ENCODE assay signal across 8 cellular contexts in genomic region chr3:8110966-8111798, GRCh38.
DNase-seq lines count a peak whose midpoint lies in the region; ATAC-seq and TF ChIP-seq lines count a peak whose summit lies in the region.

No MANE protein-coding gene starts in this region.

- 30% methylated on average over 14 of the region's 14 CpGs for WGBS in GM23248 (ENCODE audit: low coverage in 1 of 2, low lambda C conversion rate in 2 of 2, missing lambda C conversion rate in 2 of 2), 2 experiments
- 18 to 26% methylated on average over 14 of the region's 14 CpGs for WGBS in heart right ventricle, 2 donors

- POLR2A ChIA-PET in activated naive CD8-positive, alpha-beta T cell treated with anti-CD3 and anti-CD28 coated beads, Interleukin-2, amount 10 ng/mL, durations not matched to agents 7 days and 5 days (lab: Charles Lee), result no interaction called here

- peaks cover 2% of the 10 kb centered on the region for H3K4me1 Mint-ChIP-seq in activated naive CD8-positive, alpha-beta T cell treated with anti-CD3 and anti-CD28 coated beads, Interleukin-2, amount 10 ng/mL, durations not matched to agents 7 days and 5 days

- intact Hi-C loops in heart right ventricle (cut with DNase I), result loop anchor here in 5 of 10 donors (5.0 to 10.0 kb wide), 4 partner anchors 306 to 316 kb away; no protein-coding TSS in a partner anchor

- no peak overlapping the region for H3K27ac Mint-ChIP-seq in activated naive CD8-positive, alpha-beta T cell treated with anti-CD3 and anti-CD28 coated beads, Interleukin-2, amount 10 ng/mL, durations not matched to agents 7 days and 5 days

- H3K27ac ChIP-seq in GM23248, result no peak overlapping the region
- H3K27ac ChIP-seq in heart right ventricle, result no peak overlapping the region
- H3K27ac ChIP-seq in rectal smooth muscle tissue (ENCODE audit: low read depth, low read length), result no peak overlapping the region

- H3K9me3 Mint-ChIP-seq in activated naive CD8-positive, alpha-beta T cell treated with anti-CD3 and anti-CD28 coated beads, Interleukin-2, amount 10 ng/mL, durations not matched to agents 7 days and 5 days, result no peaks in the 10 kb centered on the region

- H3K36me3 ChIP-seq in GM23248 (ENCODE audit: low read depth) (no peaks in the 10 kb centered on the region), heart right ventricle (no peaks in the 10 kb centered on the region), rectal smooth muscle tissue (ENCODE audit: control insufficient read depth, insufficient read depth, low read length) (no peaks in the 10 kb centered on the region)

- H3K9ac ChIP-seq in GM23248 (no peak overlapping the region), rectal smooth muscle tissue (ENCODE audit: low read length) (no peak overlapping the region)

- no peaks in the 10 kb centered on the region for H3K9me3 ChIP-seq in GM23248 (ENCODE audit: low read depth)
- no peaks in the 10 kb centered on the region for H3K9me3 ChIP-seq in heart right ventricle

- H3K4me1 ChIP-seq in GM23248 (ENCODE audit: insufficient read depth) (no peaks in the 10 kb centered on the region), heart right ventricle (peaks cover 0 to 11% (median 4%) of the 10 kb centered on the region in 9 donors), rectal smooth muscle tissue (ENCODE audit: control insufficient read depth, insufficient read depth, low read length) (no peaks in the 10 kb centered on the region)

- peak; percentile 71 for TF ChIP-seq CTCF in GM10266 (IDR thresholded peaks at IDR 0.05; ENCODE audit: control insufficient read depth, insufficient read depth, low read depth, missing control alignments)
- TF ChIP-seq CTCF in heart right ventricle (IDR thresholded peaks at IDR 0.05), result peak; percentile 49 to 85 (median 75)

- H3K36me3 Mint-ChIP-seq in activated naive CD8-positive, alpha-beta T cell treated with anti-CD3 and anti-CD28 coated beads, Interleukin-2, amount 10 ng/mL, durations not matched to agents 7 days and 5 days, result no peaks in the 10 kb centered on the region

- in situ Hi-C loops in GM23248 (cut with MboI) (no loop called here), KBM-7 (cut with MboI; ENCODE audit: low pct_unique_long_range_greater_than_20kb, low sequenced_read_pairs) (no loop called here), SK-MEL-5 (cut with HindIII; ENCODE audit: low pct_unique_long_range_greater_than_20kb, low sequenced_read_pairs) (no loop called here)

- H3K27me3 ChIP-seq in GM23248 (replicated peaks; ENCODE audit: insufficient read depth) (no peaks in the 10 kb centered on the region), heart right ventricle (no peaks in the 10 kb centered on the region), rectal smooth muscle tissue (ENCODE audit: control insufficient read depth, insufficient read depth, low read length) (no peaks in the 10 kb centered on the region)

- H3K4me3 ChIP-seq in GM23248, result no peak overlapping the region
- H3K4me3 ChIP-seq in heart right ventricle, result peak overlapping the region in 7 of 10 donors; percentile 8 to 40 (median 23)
- peak overlapping the region; percentile 35 for H3K4me3 ChIP-seq in rectal smooth muscle tissue (ENCODE audit: low read length)

- DNase-seq in GM10266 (ENCODE audit: extremely low spot score), result peak; percentile 56
- DNase-seq in GM23248, result peak; percentile 79
- DNase-seq in KBM-7, result peak; percentile 76
- DNase-seq in SK-MEL-5 (ENCODE audit: low read depth, low spot score), result peak; percentile 91
- no peak for DNase-seq in activated naive CD8-positive, alpha-beta T cell treated with anti-CD3 and anti-CD28 coated beads, Interleukin-2, amount 10 ng/mL, durations not matched to agents 7 days and 5 days
- DNase-seq in heart right ventricle, result peak in 1 of 2 donors; percentile 61
- no peak for DNase-seq in cortex of kidney (lab: John Stamatoyannopoulos, UW)

- H2AFZ ChIP-seq in GM23248, result peak overlapping the region; percentile 52; the same call in 1 of the 2 replicates

- H3K27me3 Mint-ChIP-seq in activated naive CD8-positive, alpha-beta T cell treated with anti-CD3 and anti-CD28 coated beads, Interleukin-2, amount 10 ng/mL, durations not matched to agents 7 days and 5 days, result no peaks in the 10 kb centered on the region

- H3K4me3 Mint-ChIP-seq in activated naive CD8-positive, alpha-beta T cell treated with anti-CD3 and anti-CD28 coated beads, Interleukin-2, amount 10 ng/mL, durations not matched to agents 7 days and 5 days, result peak overlapping the region; percentile 64

- no peaks in the 10 kb centered on the region for H4K20me1 ChIP-seq in GM23248 (ENCODE audit: insufficient read depth)

- ATAC-seq in activated naive CD8-positive, alpha-beta T cell treated with anti-CD3 and anti-CD28 coated beads, Interleukin-2, amount 10 ng/mL, durations not matched to agents 7 days and 5 days (ENCODE audit: low read depth), result peak; percentile 84
- ATAC-seq in heart right ventricle, result peak; percentile 69 to 97 (median 94)

- no peaks in the 10 kb centered on the region for H3K9me2 ChIP-seq in GM23248 (ENCODE audit: insufficient read depth)

- H3K79me2 ChIP-seq in GM23248 (ENCODE audit: insufficient read depth), result no peaks in the 10 kb centered on the region

- no peak overlapping the region for H3K4me2 ChIP-seq in GM23248 (ENCODE audit: unreplicated experiment)

- H3F3A ChIP-seq in GM23248 (ENCODE audit: insufficient read depth), result no peaks in the 10 kb centered on the region

Comparison
In these comparisons a context has a peak if more than half of its experiments do, and no peak if none do; other contexts are left out.
1. DNase-seq: peak in GM10266 (single experiment), GM23248 (single experiment), KBM-7 (single experiment) and SK-MEL-5 (single experiment); none in activated naive CD8-positive, alpha-beta T cell treated with anti-CD3 and anti-CD28 coated beads, Interleukin-2, amount 10 ng/mL, durations not matched to agents 7 days and 5 days (single experiment) and cortex of kidney (single experiment).